In genomic region chr12:19520646-19521045, GRCh38 we compare ENCODE assay signal across 32 cellular contexts.
"Had no signal": no experiment of that assay in that cellular context is flagged by ENCODE, and none has a peak within 500 bp of the region (broad histone marks: within the 10 kb centered on the region; RNA-seq: fewer than 3 reads in every experiment).

No MANE protein-coding gene starts in this region.

- H3K27me3 ChIP-seq: adrenal gland, body of pancreas, MG63, Peyer's patch, SJSA1 had no signal

- H3K9me3 ChIP-seq: body of pancreas, MG63, Peyer's patch, SJSA1 had no signal

- H3K4me3 ChIP-seq: adrenal gland, body of pancreas, MG63, Peyer's patch, SJSA1 had no signal

- H3K4me1 ChIP-seq: body of pancreas, Peyer's patch had no signal

- DNase-seq: activated CD4-positive, alpha-beta memory T cell treated with anti-CD3 and anti-CD28 coated beads, Interleukin-2, amount 10 ng/mL, durations not matched to agents 7 days and 5 days; activated CD4-positive, alpha-beta T cell treated with anti-CD3 and anti-CD28 coated beads for 1 hour; activated CD4-positive, alpha-beta T cell treated with anti-CD3 and anti-CD28 coated beads for 48 hours; activated CD4-positive, CD25-positive, alpha-beta regulatory T cell; activated CD8-positive, alpha-beta memory T cell treated with anti-CD3 and anti-CD28 coated beads for 24 hours; activated CD8-positive, alpha-beta memory T cell treated with anti-CD3 and anti-CD28 coated beads, Interleukin-2, amount 10 ng/mL, durations not matched to agents 7 days and 5 days; activated CD8-positive, alpha-beta memory T cell treated with anti-CD3 and anti-CD28 coated beads, Interleukin-2, amount 50 U/mL, for 48 hours; activated effector memory CD4-positive, alpha-beta T cell treated with anti-CD3 and anti-CD28 coated beads, Interleukin-2, amount 50 U/mL, for 16 hours; activated naive CD4-positive, alpha-beta T cell; activated naive CD4-positive, alpha-beta T cell treated with anti-CD3 and anti-CD28 coated beads, Interleukin-2, amount 50 U/mL, for 16 hours; activated T-cell treated with anti-CD3 and anti-CD28 coated beads, Interleukin-2, amount 50 U/mL, for 72 hours; body of pancreas; caudate nucleus; cerebellar nuclear complex; Kasumi-1; MG63; NCI-H1048; NCI-H1105 treated with DMSO at 0.1 percent for 48 hours; NCI-H1436 treated with DMSO at 0.1 percent for 48 hours; NCI-H1694 treated with DMSO at 0.1 percent for 48 hours; NCI-H2029; NCI-H345; NCI-H524 treated with DMSO at 0.1 percent for 48 hours; PC-3; Peyer's patch; RPMI8226; SHP77 treated with DMSO at 0.1 percent for 48 hours; T1000; WERI-Rb-1 had no signal

- ATAC-seq: activated CD8-positive, alpha-beta memory T cell treated with anti-CD3 and anti-CD28 coated beads, Interleukin-2, amount 10 ng/mL, durations not matched to agents 7 days and 5 days; activated T-cell treated with anti-CD3 and anti-CD28 coated beads, Interleukin-2, amount 50 U/mL, for 72 hours; activated T-helper 17 cell treated with anti-CD3 and anti-CD28 coated beads, Interleukin-2, amount 50 U/mL, for 72 hours; body of pancreas; PC-3 had no signal

- H3K27ac ChIP-seq: adrenal gland, body of pancreas, Peyer's patch, SJSA1, WERI-Rb-1 had no signal
